28 cellular contexts compared by ENCODE assay signal in the genomic region with DNA sequence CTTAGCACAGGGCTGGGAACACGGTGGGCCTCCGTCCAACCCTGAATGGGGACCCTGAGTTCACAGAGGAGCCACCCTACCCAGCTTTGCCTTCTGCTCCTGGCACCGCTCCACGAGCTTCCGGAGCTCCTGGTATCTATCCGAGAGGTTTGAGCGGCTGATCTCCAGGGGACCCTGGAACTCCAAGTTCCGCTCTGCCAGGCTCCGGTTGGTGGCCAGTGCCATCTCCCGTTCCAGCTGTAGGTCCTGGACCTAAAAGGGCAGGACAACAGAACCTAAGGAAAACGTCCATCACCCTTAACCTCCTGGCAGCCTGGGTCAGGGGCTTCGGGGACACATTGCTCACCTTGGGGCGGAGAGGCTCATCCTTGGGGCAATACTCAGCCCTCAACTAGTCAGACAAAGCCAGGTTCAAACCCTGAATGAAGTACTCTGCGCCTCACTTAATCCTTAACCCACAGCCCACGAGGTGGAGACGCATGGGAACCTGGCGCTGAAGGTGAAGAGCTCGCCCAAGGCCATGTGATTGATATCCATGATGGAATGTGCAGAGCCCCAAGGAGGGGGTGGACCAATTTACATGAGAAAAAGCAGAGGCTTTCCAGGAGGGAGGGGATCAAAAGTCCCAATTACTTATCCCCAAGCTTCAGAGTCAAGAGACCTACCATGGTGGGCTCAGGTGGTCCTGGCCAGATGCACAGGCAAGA. TPM values are rescaled to one million over a fixed set of nuclear protein-coding genes. Genes with fewer than 3 reads are reported as not detected.
"Had no signal": no experiment of that assay in that cellular context is flagged by ENCODE, and none has a peak within 500 bp of the region (broad histone marks: within the 10 kb centered on the region; RNA-seq: fewer than 3 reads in every experiment).

No MANE protein-coding gene starts in this region.

- H3K27me3 Mint-ChIP-seq: activated CD4-positive, alpha-beta T cell treated with anti-CD3 and anti-CD28 coated beads, Interleukin-2, amount 10 ng/mL, durations not matched to agents 7 days and 5 days; activated CD8-positive, alpha-beta memory T cell treated with anti-CD3 and anti-CD28 coated beads, Interleukin-2, amount 10 ng/mL, durations not matched to agents 7 days and 5 days; activated CD8-positive, alpha-beta T cell treated with anti-CD3 and anti-CD28 coated beads for 36 hours; activated naive CD4-positive, alpha-beta T cell treated with anti-CD3 and anti-CD28 coated beads, Interleukin-2, amount 50 U/mL, for 24 hours had no signal

- H3K4me1 ChIP-seq: prostate gland had no signal

- H3K36me3 Mint-ChIP-seq: activated CD8-positive, alpha-beta memory T cell treated with anti-CD3 and anti-CD28 coated beads, Interleukin-2, amount 10 ng/mL, durations not matched to agents 7 days and 5 days had no signal

- H3K9me3 ChIP-seq: ascending aorta, mucosa of descending colon, prostate gland, stomach, suprapubic skin, tibial nerve, uterus had no signal

- H3K27me3 ChIP-seq: ascending aorta, brain microvascular endothelial cell, stomach, suprapubic skin, tibial nerve, uterus had no signal

- ATAC-seq: activated CD8-positive, alpha-beta memory T cell treated with anti-CD3 and anti-CD28 coated beads, Interleukin-2, amount 10 ng/mL, durations not matched to agents 7 days and 5 days; activated CD8-positive, alpha-beta T cell treated with anti-CD3 and anti-CD28 coated beads for 36 hours; esophagus mucosa; mucosa of descending colon had no signal

- H3K36me3 ChIP-seq: uterus had no signal

- H3K9me3 Mint-ChIP-seq: activated CD4-positive, alpha-beta T cell treated with anti-CD3 and anti-CD28 coated beads, Interleukin-2, amount 10 ng/mL, durations not matched to agents 7 days and 5 days; activated CD8-positive, alpha-beta T cell treated with anti-CD3 and anti-CD28 coated beads for 36 hours; activated naive CD4-positive, alpha-beta T cell treated with anti-CD3 and anti-CD28 coated beads, Interleukin-2, amount 50 U/mL, for 24 hours; nephron progenitor cell had no signal

- H3K4me3 Mint-ChIP-seq: activated CD4-positive, alpha-beta T cell treated with anti-CD3 and anti-CD28 coated beads, Interleukin-2, amount 10 ng/mL, durations not matched to agents 7 days and 5 days; activated CD8-positive, alpha-beta memory T cell treated with anti-CD3 and anti-CD28 coated beads, Interleukin-2, amount 10 ng/mL, durations not matched to agents 7 days and 5 days; activated CD8-positive, alpha-beta T cell treated with anti-CD3 and anti-CD28 coated beads for 36 hours; activated naive CD4-positive, alpha-beta T cell treated with anti-CD3 and anti-CD28 coated beads, Interleukin-2, amount 50 U/mL, for 24 hours; nephron progenitor cell had no signal

- H3K27ac ChIP-seq: ascending aorta, brain microvascular endothelial cell, prostate gland, suprapubic skin, tibial nerve, uterus, WERI-Rb-1 had no signal

- H3K4me3 ChIP-seq: ascending aorta, mucosa of descending colon, prostate gland, stomach, suprapubic skin, tibial nerve, uterus had no signal

- H3K27ac Mint-ChIP-seq: activated CD4-positive, alpha-beta T cell treated with anti-CD3 and anti-CD28 coated beads, Interleukin-2, amount 10 ng/mL, durations not matched to agents 7 days and 5 days; activated CD8-positive, alpha-beta memory T cell treated with anti-CD3 and anti-CD28 coated beads, Interleukin-2, amount 10 ng/mL, durations not matched to agents 7 days and 5 days; activated CD8-positive, alpha-beta T cell treated with anti-CD3 and anti-CD28 coated beads for 36 hours; activated naive CD4-positive, alpha-beta T cell treated with anti-CD3 and anti-CD28 coated beads, Interleukin-2, amount 50 U/mL, for 24 hours had no signal

- DNase-seq: activated CD4-positive, alpha-beta T cell treated with anti-CD3 and anti-CD28 coated beads, Interleukin-2, amount 10 ng/mL, durations not matched to agents 7 days and 5 days; activated CD4-positive, CD25-positive, alpha-beta regulatory T cell treated with anti-CD3 and anti-CD28 coated beads, Interleukin-2, amount 50 U/mL, for 72 hours; activated CD8-positive, alpha-beta memory T cell treated with anti-CD3 and anti-CD28 coated beads, Interleukin-2, amount 10 ng/mL, durations not matched to agents 7 days and 5 days; activated CD8-positive, alpha-beta T cell treated with anti-CD3 and anti-CD28 coated beads for 36 hours; activated gamma-delta T cell treated with Interleukin-2 at 50 U/mL for 16 hours; activated T-cell treated with anti-CD3 and anti-CD28 coated beads for 4 hours; brain microvascular endothelial cell; caudate nucleus; effector memory CD4-positive, alpha-beta T cell; hippocampal formation; mesenchymal stem cell; nephron progenitor cell; occipital lobe; stimulated activated CD4-positive, alpha-beta T cell treated with anti-CD3 and anti-CD28 coated beads, Interleukin-12 subunit alpha, Interleukin-12 subunit beta, amount 100 ng/mL, for 4 hours; stomach; T-helper 1 cell; uterus; WERI-Rb-1 had no signal

RNA-seq across cellular contexts. Expression of a gene that starts 31.8 kb away (rescaled TPM):
- total RNA-seq: dermis microvascular lymphatic vessel endothelial cell, endothelial cell of umbilical vein, frontal cortex, occipital lobe had no signal
- polyA plus RNA-seq: endothelial cell of umbilical vein had no signal
